ENCODE assay signal across 1 cellular context in genomic region chr3:13427662-13428603, GRCh38.
TF ChIP-seq lines count a peak whose summit lies in the region.

No MANE protein-coding gene starts in this region.

TF ChIP-seq in GM12878, 131 proteins besides CTCF, POLR2A, EP300 and RAD21 (continued from another document):
- TF ChIP-seq, protein P1, sequence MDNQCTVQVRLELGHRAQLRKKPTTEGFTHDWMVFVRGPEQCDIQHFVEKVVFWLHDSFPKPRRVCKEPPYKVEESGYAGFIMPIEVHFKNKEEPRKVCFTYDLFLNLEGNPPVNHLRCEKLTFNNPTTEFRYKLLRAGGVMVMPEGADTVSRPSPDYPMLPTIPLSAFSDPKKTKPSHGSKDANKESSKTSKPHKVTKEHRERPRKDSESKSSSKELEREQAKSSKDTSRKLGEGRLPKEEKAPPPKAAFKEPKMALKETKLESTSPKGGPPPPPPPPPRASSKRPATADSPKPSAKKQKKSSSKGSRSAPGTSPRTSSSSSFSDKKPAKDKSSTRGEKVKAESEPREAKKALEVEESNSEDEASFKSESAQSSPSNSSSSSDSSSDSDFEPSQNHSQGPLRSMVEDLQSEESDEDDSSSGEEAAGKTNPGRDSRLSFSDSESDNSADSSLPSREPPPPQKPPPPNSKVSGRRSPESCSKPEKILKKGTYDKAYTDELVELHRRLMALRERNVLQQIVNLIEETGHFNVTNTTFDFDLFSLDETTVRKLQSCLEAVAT (IDR thresholded peaks at IDR 0.05): no peak
- TF ChIP-seq ZNF24 (IDR thresholded peaks at IDR 0.05): no peak
- TF ChIP-seq ASH2L (IDR thresholded peaks at IDR 0.05; ENCODE audit: borderline replicate concordance, low read depth): no peak
- no peak for TF ChIP-seq HSF1 (IDR thresholded peaks at IDR 0.05; ENCODE audit: low read depth, low read length)
- no peak for TF ChIP-seq SMARCA5 (IDR thresholded peaks at IDR 0.05)
- TF ChIP-seq BHLHE40 (IDR thresholded peaks at IDR 0.05; ENCODE audit: borderline replicate concordance in 1 of 2, low read depth in 2 of 2, low read length in 1 of 2): no peak
- no peak for TF ChIP-seq BACH1 (IDR thresholded peaks at IDR 0.05; ENCODE audit: borderline replicate concordance)
- TF ChIP-seq, protein P2, sequence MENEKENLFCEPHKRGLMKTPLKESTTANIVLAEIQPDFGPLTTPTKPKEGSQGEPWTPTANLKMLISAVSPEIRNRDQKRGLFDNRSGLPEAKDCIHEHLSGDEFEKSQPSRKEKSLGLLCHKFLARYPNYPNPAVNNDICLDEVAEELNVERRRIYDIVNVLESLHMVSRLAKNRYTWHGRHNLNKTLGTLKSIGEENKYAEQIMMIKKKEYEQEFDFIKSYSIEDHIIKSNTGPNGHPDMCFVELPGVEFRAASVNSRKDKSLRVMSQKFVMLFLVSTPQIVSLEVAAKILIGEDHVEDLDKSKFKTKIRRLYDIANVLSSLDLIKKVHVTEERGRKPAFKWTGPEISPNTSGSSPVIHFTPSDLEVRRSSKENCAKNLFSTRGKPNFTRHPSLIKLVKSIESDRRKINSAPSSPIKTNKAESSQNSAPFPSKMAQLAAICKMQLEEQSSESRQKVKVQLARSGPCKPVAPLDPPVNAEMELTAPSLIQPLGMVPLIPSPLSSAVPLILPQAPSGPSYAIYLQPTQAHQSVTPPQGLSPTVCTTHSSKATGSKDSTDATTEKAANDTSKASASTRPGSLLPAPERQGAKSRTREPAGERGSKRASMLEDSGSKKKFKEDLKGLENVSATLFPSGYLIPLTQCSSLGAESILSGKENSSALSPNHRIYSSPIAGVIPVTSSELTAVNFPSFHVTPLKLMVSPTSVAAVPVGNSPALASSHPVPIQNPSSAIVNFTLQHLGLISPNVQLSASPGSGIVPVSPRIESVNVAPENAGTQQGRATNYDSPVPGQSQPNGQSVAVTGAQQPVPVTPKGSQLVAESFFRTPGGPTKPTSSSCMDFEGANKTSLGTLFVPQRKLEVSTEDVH (IDR thresholded peaks at IDR 0.05; ENCODE audit: low read depth, partially characterized antibody): no peak
TF ChIP-seq in GM12878: peak in this region for 0.
